Comparison of ENCODE assay signal across 28 cellular contexts in the genomic region with DNA sequence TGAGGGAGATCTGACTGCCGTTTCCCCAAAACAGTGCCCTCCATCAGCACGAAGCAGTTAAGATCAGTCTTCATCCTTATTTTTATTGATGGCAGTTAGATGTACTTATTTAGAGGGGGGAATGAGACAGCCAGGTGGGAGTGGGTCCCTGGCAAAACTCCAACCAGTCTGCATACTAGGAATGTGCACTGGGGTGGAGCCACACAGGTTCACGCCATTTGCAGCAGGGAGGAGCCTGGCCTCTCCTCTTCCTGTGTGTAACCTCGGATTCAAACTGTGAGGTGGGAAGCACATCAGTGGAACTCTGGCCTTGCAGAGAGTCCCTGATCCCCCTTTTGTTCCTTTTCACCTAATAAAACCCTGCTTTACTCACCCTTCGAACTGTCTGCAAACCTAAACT.
"Had no signal": no experiment of that assay in that cellular context is flagged by ENCODE, and none has a peak within 500 bp of the region (broad histone marks: within the 10 kb centered on the region; RNA-seq: fewer than 3 reads in every experiment).

No MANE protein-coding gene starts in this region.

- H3K36me3 ChIP-seq: colonic mucosa, esophagus squamous epithelium, heart right ventricle, prostate gland, right atrium auricular region, tibial artery, upper lobe of left lung had no signal

- H3K4me1 ChIP-seq: colonic mucosa, esophagus squamous epithelium, heart right ventricle, prostate gland, right atrium auricular region, testis, tibial artery, upper lobe of left lung had no signal

- H3K9me3 ChIP-seq: colonic mucosa, esophagus squamous epithelium, heart right ventricle, prostate gland, right atrium auricular region, testis, tibial artery, upper lobe of left lung had no signal

- H3K4me3 Mint-ChIP-seq: dendritic cell treated with granulocyte-macrophage colony-stimulating factor and Interleukin-4, amounts not matched to agents 40 ng/mL and 50 ng/mL, for 4 days; naive thymus-derived CD4-positive, alpha-beta T cell; nephron had no signal

- ATAC-seq: heart right ventricle; left lobe of liver; naive thymus-derived CD4-positive, alpha-beta T cell; sciatic nerve had no signal

- H3K4me1 Mint-ChIP-seq: naive thymus-derived CD4-positive, alpha-beta T cell; nephron had no signal

- H3K27ac ChIP-seq: colonic mucosa, esophagus squamous epithelium, heart right ventricle, prostate gland, right atrium auricular region, testis, tibial artery, upper lobe of left lung had no signal

- H3K27ac Mint-ChIP-seq: dendritic cell treated with granulocyte-macrophage colony-stimulating factor and Interleukin-4, amounts not matched to agents 40 ng/mL and 50 ng/mL, for 4 days; naive thymus-derived CD4-positive, alpha-beta T cell; nephron had no signal

- H3K27me3 ChIP-seq: colonic mucosa, esophagus squamous epithelium, heart right ventricle, right atrium auricular region, testis, tibial artery, upper lobe of left lung had no signal

- H3K4me2 ChIP-seq: smooth muscle cell had no signal

- H3K4me3 ChIP-seq: colonic mucosa, esophagus squamous epithelium, heart right ventricle, prostate gland, right atrium auricular region, smooth muscle cell, testis, tibial artery, upper lobe of left lung had no signal

- DNase-seq: colonic mucosa; effector memory CD4-positive, alpha-beta T cell; erythroblast; esophagus squamous epithelium; foreskin melanocyte; glutamatergic neuron; heart right ventricle; hypothalamus; mesenchymal stem cell; midbrain; naive thymus-derived CD4-positive, alpha-beta T cell; nucleus accumbens; stimulated activated CD4-positive, alpha-beta T cell treated with anti-CD3 and anti-CD28 coated beads, Interleukin-12 subunit alpha, Interleukin-12 subunit beta, amount 100 ng/mL, for 4 hours; stimulated activated CD4-positive, alpha-beta T cell treated with anti-CD3 and anti-CD28 coated beads, Interleukin-1b, Interleukin-23, amount 100 ng/mL, for 48 hours; stimulated activated CD4-positive, alpha-beta T cell treated with anti-CD3 and anti-CD28 coated beads, Interleukin-4, amount 100 ng/mL, for 1 hour; stimulated activated CD8-positive, alpha-beta memory T cell treated with anti-CD3 and anti-CD28 coated beads, Interleukin-4, amount 100 ng/mL, for 48 hours; stimulated activated naive CD4-positive, alpha-beta T cell treated with Interleukin-2 at 50 U/mL for 16 hours; substantia nigra; testis; tibial artery; upper lobe of left lung had no signal

- H3K36me3 Mint-ChIP-seq: naive thymus-derived CD4-positive, alpha-beta T cell had no signal

- H3K27me3 Mint-ChIP-seq: dendritic cell treated with granulocyte-macrophage colony-stimulating factor and Interleukin-4, amounts not matched to agents 40 ng/mL and 50 ng/mL, for 4 days; naive thymus-derived CD4-positive, alpha-beta T cell had no signal
